ENCODE assay signal across 1 cellular context in genomic region chr19:46374526-46375475, GRCh38.
TF ChIP-seq lines count a peak whose summit lies in the region.

No MANE protein-coding gene starts in this region.

TF ChIP-seq in endothelial cell of umbilical vein, 7 proteins besides CTCF, POLR2A, EP300 and RAD21 (continued from another document):
- no peak for TF ChIP-seq EZH2 (IDR thresholded peaks at IDR 0.05; ENCODE audit: borderline replicate concordance, low read depth, low read length, severe bottlenecking)
- TF ChIP-seq POLR2AphosphoS5 (IDR thresholded peaks at IDR 0.05; ENCODE audit: insufficient read depth, low read depth, low read length): no peak
- TF ChIP-seq JUN (IDR thresholded peaks at IDR 0.05; ENCODE audit: borderline replicate concordance, insufficient read depth, insufficient read length, low read depth): no peak
- no peak for TF ChIP-seq FOS (IDR thresholded peaks at IDR 0.05; ENCODE audit: borderline replicate concordance, insufficient read depth, low read length)
- no peak for TF ChIP-seq GATA2 (IDR thresholded peaks at IDR 0.05; ENCODE audit: insufficient read depth, insufficient read length, low read depth, low read length)
TF ChIP-seq in endothelial cell of umbilical vein: peak in this region for 0.
